10 cellular contexts compared by ENCODE assay signal in genomic region chr3:171172070-171172469, GRCh38.
DNase-seq lines count a peak whose midpoint lies in the region; ATAC-seq and TF ChIP-seq lines count a peak whose summit lies in the region.
"Had no signal": no experiment of that assay in that cellular context is flagged by ENCODE, and none has a peak within 500 bp of the region (broad histone marks: within the 10 kb centered on the region; RNA-seq: fewer than 3 reads in every experiment).

No MANE protein-coding gene starts in this region.

- H3K4me1 ChIP-seq in DND-41 (ENCODE audit: insufficient read depth, low read length), result no peaks in the 10 kb centered on the region
- H3K4me1 ChIP-seq in OCI-LY3 (ENCODE audit: low read length), result no peaks in the 10 kb centered on the region
- H3K4me1 ChIP-seq: suprapubic skin had no signal

- no peak for DNase-seq in DND-41
- no peak for DNase-seq in fibroblast of mammary gland (ENCODE audit: low read depth)
- DNase-seq in cerebellar nuclear complex (lab: John Stamatoyannopoulos, UW), result no peak
- DNase-seq in NCI-H345 treated with DMSO at 0.1 percent for 48 hours (lab: John Stamatoyannopoulos, UW; ENCODE audit: unreplicated experiment), result no peak
- no peak for DNase-seq in RPMI8226
- DNase-seq: NCI-H1436 had no signal

- H3K9ac ChIP-seq in DND-41 (ENCODE audit: low read depth, low read length) (no peak overlapping the region), OCI-LY3 (ENCODE audit: low read length) (no peak overlapping the region)

- no peaks in the 10 kb centered on the region for H3K9me3 ChIP-seq in DND-41 (ENCODE audit: insufficient read depth, low read length, severe bottlenecking)
- H3K9me3 ChIP-seq in OCI-LY3 (ENCODE audit: insufficient read depth, low read length), result no peaks in the 10 kb centered on the region
- H3K9me3 ChIP-seq: suprapubic skin had no signal

- no peak for ATAC-seq in DND-41 (ENCODE audit: insufficient read depth, low read depth)
- no peak for ATAC-seq in GM18867 (IDR thresholded peaks at IDR 0.05; ENCODE audit: unreplicated experiment)

- H3K36me3 ChIP-seq in DND-41 (ENCODE audit: insufficient read depth, low read length) (no peaks in the 10 kb centered on the region), OCI-LY3 (replicated peaks; ENCODE audit: low read depth, low read length) (peaks cover 9% of the 10 kb centered on the region)
- H3K36me3 ChIP-seq: suprapubic skin had no signal

- H3K4me2 ChIP-seq in DND-41 (ENCODE audit: insufficient read depth, low read length) (no peak overlapping the region), OCI-LY3 (ENCODE audit: low read length) (no peak overlapping the region)

- no peaks in the 10 kb centered on the region for H3K79me2 ChIP-seq in DND-41 (ENCODE audit: insufficient read depth, low read length)
- H3K79me2 ChIP-seq in OCI-LY3 (ENCODE audit: low read length), result no peaks in the 10 kb centered on the region

- H2AFZ ChIP-seq in DND-41 (ENCODE audit: low read depth, low read length) (no peak overlapping the region), OCI-LY3 (ENCODE audit: low read depth, low read length) (no peak overlapping the region)

- no peaks in the 10 kb centered on the region for H3K27me3 ChIP-seq in DND-41 (ENCODE audit: insufficient read depth, low read length, poor library complexity)
- H3K27me3 ChIP-seq in OCI-LY3 (ENCODE audit: low read depth, low read length), result no peaks in the 10 kb centered on the region
- H3K27me3 ChIP-seq: suprapubic skin had no signal

- H3K4me3 ChIP-seq in DND-41 (ENCODE audit: low read depth in 1 of 2, low read length in 2 of 2) (no peak overlapping the region), OCI-LY3 (ENCODE audit: low read length) (no peak overlapping the region), fibroblast of mammary gland (ENCODE audit: control insufficient read depth, low read depth, low read length) (no peak overlapping the region)
- H3K4me3 ChIP-seq: suprapubic skin had no signal

- H4K20me1 ChIP-seq in DND-41 (ENCODE audit: insufficient read depth, low read length) (no peaks in the 10 kb centered on the region), OCI-LY3 (ENCODE audit: insufficient read depth, low read length) (no peaks in the 10 kb centered on the region)

- TF ChIP-seq CTCF in 22Rv1 (IDR thresholded peaks at IDR 0.05) (peak; percentile 68), DND-41 (IDR thresholded peaks at IDR 0.05; ENCODE audit: borderline replicate concordance, extremely low read depth, low read length, poor library complexity, severe bottlenecking) (peak; percentile 34), OCI-LY3 (IDR thresholded peaks at IDR 0.05; ENCODE audit: low read depth, low read length) (peak; percentile 39), fibroblast of mammary gland (conservative IDR thresholded peaks at IDR 0.05; ENCODE audit: control insufficient read depth, insufficient read depth, low read depth, low read length) (peak; percentile 41)

- no peak overlapping the region for H3K27ac ChIP-seq in 22Rv1
- no peak overlapping the region for H3K27ac ChIP-seq in DND-41 (ENCODE audit: low read length)
- H3K27ac ChIP-seq in OCI-LY3 (ENCODE audit: low read length), result no peak overlapping the region
- H3K27ac ChIP-seq: suprapubic skin had no signal
